Comparison of ENCODE assay signal across 11 cellular contexts in genomic region chr19:5046339-5047039, GRCh38.
DNase-seq lines count a peak whose midpoint lies in the region; ATAC-seq, FAIRE-seq and TF ChIP-seq lines count a peak whose summit lies in the region.
"Had no signal": no experiment of that assay in that cellular context is flagged by ENCODE, and none has a peak within 500 bp of the region (broad histone marks: within the 10 kb centered on the region; RNA-seq: fewer than 3 reads in every experiment).

No MANE protein-coding gene starts in this region.

- H3K27me3 ChIP-seq in HepG2 (ENCODE audit: control insufficient read depth in 1 of 2, insufficient read depth in 2 of 2, low read length in 2 of 2) (no peaks in the 10 kb centered on the region), right lobe of liver (no peaks in the 10 kb centered on the region), H7 (ENCODE audit: control insufficient read depth, insufficient read depth, low read length) (no peaks in the 10 kb centered on the region)

- no peak overlapping the region for H3K4me3 Mint-ChIP-seq in natural killer cell
- H3K4me3 Mint-ChIP-seq: B cell had no signal

- no peaks in the 10 kb centered on the region for H3K79me2 ChIP-seq in HepG2 (ENCODE audit: insufficient read depth, low read length)

- BruUV-seq in HepG2 (replicated peaks; lab: Mats Ljungman, UMichigan) = no TSS peak

- FAIRE-seq in HepG2 (lab: Jason Lieb, UNC) (peak; percentile 83), RCC 7860 (lab: Jason Lieb, UNC) (no peak)

- peak; percentile 87 for DNase-seq in HepG2 (ENCODE audit: low spot score)
- DNase-seq in right lobe of liver = no peak
- peak; percentile 7 for DNase-seq in RCC 7860 (ENCODE audit: low spot score)
- peak; percentile 59 for DNase-seq in iPS-NIHi11 (ENCODE audit: low spot score)
- no peak for DNase-seq in GOT3 (lab: John Stamatoyannopoulos, UW)
- no peak for DNase-seq in OCI-M1 (lab: John Stamatoyannopoulos, UW)
- no peak for DNase-seq in natural killer cell
- DNase-seq in H7 = no peak
- DNase-seq: dermis blood vessel endothelial cell had no signal

- no peaks in the 10 kb centered on the region for H3K27me3 Mint-ChIP-seq in natural killer cell (ENCODE audit: low read depth in 2 of 2)
- H3K27me3 Mint-ChIP-seq: B cell had no signal

- no peak overlapping the region for H3K27ac Mint-ChIP-seq in natural killer cell
- H3K27ac Mint-ChIP-seq: B cell had no signal

- H3K4me2 ChIP-seq in HepG2 (ENCODE audit: low read depth, low read length) = peak overlapping the region; percentile 45

- H3K36me3 Mint-ChIP-seq in natural killer cell = no peaks in the 10 kb centered on the region

- TF ChIP-seq CTCF in HepG2 (CRISPR knock-in tag; IDR thresholded peaks at IDR 0.05) (no peak), right lobe of liver (IDR thresholded peaks at IDR 0.05) (no peak), natural killer cell (IDR thresholded peaks at IDR 0.05) (no peak)

- intact Hi-C loops in HepG2 (cut with micrococcal nuclease; ENCODE audit: unreplicated experiment) = loop anchor here (5.0 kb wide), 1 partner anchor 106 kb away; no protein-coding TSS in a partner anchor
- intact Hi-C loops in right lobe of liver (cut with DNase I) = no loop called here
- intact Hi-C loops in natural killer cell (cut with micrococcal nuclease) = loop anchor here (5.0 kb wide), 1 partner anchor 531 kb away; no protein-coding TSS in a partner anchor

- no peak overlapping the region for H3K27ac ChIP-seq in HepG2 (ENCODE audit: extremely low read length, insufficient read depth, low read length)
- no peak overlapping the region for H3K27ac ChIP-seq in right lobe of liver
- H3K27ac ChIP-seq: parathyroid adenoma had no signal

- H3K9ac ChIP-seq in HepG2 (ENCODE audit: insufficient read depth, low read depth, low read length) = no peak overlapping the region
- H3K9ac ChIP-seq: parathyroid adenoma had no signal

- H3K4me1 Mint-ChIP-seq in natural killer cell = peaks cover 0 to 11% of the 10 kb centered on the region in 2 donors

- peaks cover 36% of the 10 kb centered on the region for H4K20me1 ChIP-seq in HepG2 (ENCODE audit: insufficient read depth, low read length)

- ATAC-seq in HepG2 = peak; percentile 79
- ATAC-seq in right lobe of liver = no peak
- ATAC-seq in natural killer cell = no peak

- TF ChIP-seq POLR2A in HepG2 (IDR thresholded peaks at IDR 0.05; ENCODE audit: insufficient read depth in 1 of 2, low read depth in 2 of 2, low read length in 2 of 2) (no peak), right lobe of liver (IDR thresholded peaks at IDR 0.05) (no peak)

- CTCF ChIA-PET in HepG2 (lab: Yijun Ruan, JAX; ENCODE audit: low intra/inter-chr PET ratio, low total read pairs) = no interaction called here

- H3K9me3 ChIP-seq in HepG2 (ENCODE audit: low read length) (no peaks in the 10 kb centered on the region), right lobe of liver (no peaks in the 10 kb centered on the region)

- H3K36me3 ChIP-seq in HepG2 (replicated peaks in 1 of 2; ENCODE audit: control insufficient read depth in 1 of 2, insufficient read depth in 2 of 2, low read length in 2 of 2) = peaks cover 18 to 34% of the 10 kb centered on the region in 2 experiments; a peak in 4 of 5 replicates
- H3K36me3 ChIP-seq in right lobe of liver = peaks cover 0 to 21% (median 0%) of the 10 kb centered on the region in 4 donors
- no peaks in the 10 kb centered on the region; the same call in 1 of the 2 replicates for H3K36me3 ChIP-seq in H7 (replicated peaks; ENCODE audit: control insufficient read depth, insufficient read depth, low read length)

- H3K4me1 ChIP-seq in HepG2 (ENCODE audit: insufficient read depth, low read length) = peaks cover 24% of the 10 kb centered on the region
- no peaks in the 10 kb centered on the region for H3K4me1 ChIP-seq in right lobe of liver

- no peaks in the 10 kb centered on the region for H3K9me3 Mint-ChIP-seq in natural killer cell

- no peak overlapping the region for H2AFZ ChIP-seq in HepG2 (ENCODE audit: low read length)
- H2AFZ ChIP-seq: parathyroid adenoma had no signal

- POLR2A ChIA-PET in HepG2 (lab: Yijun Ruan, JAX) = interaction anchor here (0.9 to 1.3 kb wide), 3 partner anchors 9 to 78 kb away, joined by 3 to 5 read pairs (median 4); partner anchors contain the start of gene KDM4B

- in situ Hi-C loops in HepG2 (cut with HindIII; ENCODE audit: extremely low pct_ligation_motif_present, low pct_unique_long_range_greater_than_20kb) = no loop called here

- H3K4me3 ChIP-seq in HepG2 (replicated peaks in 1 of 3; ENCODE audit: insufficient read depth in 1 of 3, low read depth in 2 of 3, low read length in 3 of 3) = no peak overlapping the region
- H3K4me3 ChIP-seq in right lobe of liver = no peak overlapping the region
- H3K4me3 ChIP-seq in H7 (ENCODE audit: insufficient read depth, low read depth, low read length) = no peak overlapping the region

- TF ChIP-seq EP300 in HepG2 (IDR thresholded peaks at IDR 0.05; ENCODE audit: low read depth in 2 of 2, low read length in 2 of 2) (no peak), HepG2 (CRISPR knock-in tag; IDR thresholded peaks at IDR 0.05; ENCODE audit: borderline replicate concordance) (no peak)

- WGBS in HepG2 (ENCODE audit: low lambda C conversion rate) = 45% methylated on average over 4 of the region's 19 CpGs
- 48% methylated on average over 5 of the region's 19 CpGs for WGBS in right lobe of liver (ENCODE audit: insufficient coverage, low coverage, low lambda C conversion rate, missing lambda C conversion rate)

- TF ChIP-seq RAD21 in HepG2 (CRISPR knock-in tag; IDR thresholded peaks at IDR 0.05) = no peak

TF ChIP-seq in HepG2, 621 proteins besides CTCF, POLR2A, EP300 and RAD21 (continues in another document):
- TF ChIP-seq MYC (CRISPR knock-in tag; IDR thresholded peaks at IDR 0.05; ENCODE audit: borderline replicate concordance) = 0 out of 2 replicates have a peak, but pooled peaks have one; percentile 23
- TF ChIP-seq ARID5B (CRISPR knock-in tag; IDR thresholded peaks at IDR 0.05) = peak; percentile 27; the same call in 1 of the 2 replicates
- TF ChIP-seq MAX (IDR thresholded peaks at IDR 0.05) = 0 out of 2 replicates have a peak, but pooled peaks have one; percentile 13
- no peak for TF ChIP-seq HCFC1 (IDR thresholded peaks at IDR 0.05; ENCODE audit: low read depth, low read length)
- no peak for TF ChIP-seq KLF6 (CRISPR knock-in tag; IDR thresholded peaks at IDR 0.05)
- TF ChIP-seq ZFP36L2 (CRISPR knock-in tag; IDR thresholded peaks at IDR 0.05) = no peak
- no peak for TF ChIP-seq SIX1 (CRISPR knock-in tag; IDR thresholded peaks at IDR 0.05; ENCODE audit: borderline replicate concordance)
- no peak for TF ChIP-seq STAT5B (CRISPR knock-in tag; IDR thresholded peaks at IDR 0.05)
- TF ChIP-seq TCF12 (IDR thresholded peaks at IDR 0.05) = no peak
- no peak for TF ChIP-seq TCF12 (CRISPR knock-in tag; IDR thresholded peaks at IDR 0.05)
- TF ChIP-seq HDAC1 (CRISPR knock-in tag; IDR thresholded peaks at IDR 0.05) = no peak
- TF ChIP-seq ZC3H4 (CRISPR knock-in tag; IDR thresholded peaks at IDR 0.05; ENCODE audit: borderline replicate concordance) = no peak
- TF ChIP-seq MED1 (CRISPR knock-in tag; IDR thresholded peaks at IDR 0.05) = 0 out of 2 replicates have a peak, but pooled peaks have one; percentile 30
- TF ChIP-seq MED8 (CRISPR knock-in tag; IDR thresholded peaks at IDR 0.05; ENCODE audit: insufficient replicate concordance) = no peak
- no peak for TF ChIP-seq NFKBIZ (CRISPR knock-in tag; IDR thresholded peaks at IDR 0.05)
- TF ChIP-seq HMG20A (CRISPR knock-in tag; IDR thresholded peaks at IDR 0.05; ENCODE audit: borderline replicate concordance) = 0 out of 2 replicates have a peak, but pooled peaks have one; percentile 17
- 0 out of 2 replicates have a peak, but pooled peaks have one; percentile 43 for TF ChIP-seq BHLHE40 (IDR thresholded peaks at IDR 0.05; ENCODE audit: low read length)
- TF ChIP-seq ZNF496 (CRISPR knock-in tag; IDR thresholded peaks at IDR 0.05; ENCODE audit: insufficient replicate concordance) = no peak
- 0 out of 2 replicates have a peak, but pooled peaks have one; percentile 13 for TF ChIP-seq TGIF2 (CRISPR knock-in tag; IDR thresholded peaks at IDR 0.05)

Comparison
In these comparisons a context has a peak if more than half of its experiments do, and no peak if none do; other contexts are left out.
1. DNase-seq: peak in HepG2 (single experiment), RCC 7860 (single experiment) and iPS-NIHi11 (single experiment); none in right lobe of liver (0 of 3), GOT3 (single experiment), OCI-M1 (single experiment), natural killer cell (single experiment) and H7 (single experiment).
2. intact Hi-C loops: an anchor here in HepG2 (5.0 kb wide) and natural killer cell (5.0 kb wide); none called in right lobe of liver.